Comparison of ENCODE assay signal across 8 cellular contexts in genomic region chr6:37257320-37257633, GRCh38. TPM values are rescaled to one million over a fixed set of nuclear protein-coding genes. Genes with fewer than 3 reads are reported as not detected.
DNase-seq lines count a peak whose midpoint lies in the region; ATAC-seq and TF ChIP-seq lines count a peak whose summit lies in the region.

No MANE protein-coding gene starts in this region.

- no peaks in the 10 kb centered on the region for H3K36me3 ChIP-seq in HUES64 (ENCODE audit: insufficient read depth, low read length)
- H3K36me3 ChIP-seq in iPS-15b (ENCODE audit: control insufficient read depth, insufficient read depth, low read length): no peaks in the 10 kb centered on the region
- no peaks in the 10 kb centered on the region for H3K36me3 ChIP-seq in spleen

- peak overlapping the region; percentile 86 for H3K4me3 Mint-ChIP-seq in activated T-helper 17 cell treated with anti-CD3 and anti-CD28 coated beads, Interleukin-2, amount 50 U/mL, for 72 hours

- H3K9me3 Mint-ChIP-seq in activated T-helper 17 cell treated with anti-CD3 and anti-CD28 coated beads, Interleukin-2, amount 50 U/mL, for 72 hours: no peaks in the 10 kb centered on the region

- H3K27me3 ChIP-seq in HUES64 (ENCODE audit: insufficient read depth, low read length) (no peaks in the 10 kb centered on the region), iPS-15b (ENCODE audit: control insufficient read depth, insufficient read depth, low read length) (peaks cover 8% of the 10 kb centered on the region), spleen (replicated peaks in 1 of 7) (no peaks in the 10 kb centered on the region)

- H3K4me3 ChIP-seq in HUES64 (ENCODE audit: low read length): peak overlapping the region; percentile 87
- peak overlapping the region; percentile 99 for H3K4me3 ChIP-seq in iPS-15b (ENCODE audit: low read depth, low read length)
- peak overlapping the region; percentile 49 to 95 (median 80) for H3K4me3 ChIP-seq in spleen

- H3K27ac ChIP-seq in HUES64 (ENCODE audit: low read depth, low read length) (no peak overlapping the region), spleen (peak overlapping the region; percentile 50 to 94 (median 88))

- no peaks in the 10 kb centered on the region for H3K9me3 ChIP-seq in HUES64 (ENCODE audit: insufficient read depth, low read depth, low read length)
- H3K9me3 ChIP-seq in iPS-15b (ENCODE audit: control insufficient read depth, insufficient read depth, low read length): no peaks in the 10 kb centered on the region
- H3K9me3 ChIP-seq in spleen: no peaks in the 10 kb centered on the region

- H3K27me3 Mint-ChIP-seq in activated T-helper 17 cell treated with anti-CD3 and anti-CD28 coated beads, Interleukin-2, amount 50 U/mL, for 72 hours: peaks cover 4% of the 10 kb centered on the region

- H3K4me1 Mint-ChIP-seq in activated T-helper 17 cell treated with anti-CD3 and anti-CD28 coated beads, Interleukin-2, amount 50 U/mL, for 72 hours: peaks cover 21% of the 10 kb centered on the region

- peaks cover 12% of the 10 kb centered on the region; the same call in 1 of the 2 replicates for H3K4me1 ChIP-seq in HUES64 (ENCODE audit: insufficient read depth, low read length)
- no peaks in the 10 kb centered on the region for H3K4me1 ChIP-seq in iPS-15b (ENCODE audit: control insufficient read depth, insufficient read depth, low read length)
- peaks cover 13 to 53% (median 32%) of the 10 kb centered on the region in 6 donors for H3K4me1 ChIP-seq in spleen

- no peak for TF ChIP-seq POLR2A in spleen (IDR thresholded peaks at IDR 0.05)

- no peak for TF ChIP-seq CTCF in spleen (IDR thresholded peaks at IDR 0.05 in 8 of 11, conservative IDR thresholded peaks at IDR 0.05 in 3 of 11)

- DNase-seq in spleen (no peak), anterior cingulate cortex (lab: John Stamatoyannopoulos, UW) (no peak), germinal center (ENCODE audit: low spot score) (no peak)
- DNase-seq in activated CD4-positive, CD25-positive, alpha-beta regulatory T cell (lab: John Stamatoyannopoulos, UW): no peak

- 1% methylated on average over 9 of the region's 9 CpGs for WGBS in HUES64
- 1 to 3% (median 2%) methylated on average over 9 of the region's 9 CpGs for WGBS in spleen, 5 donors

- H3K9ac ChIP-seq in HUES64 (ENCODE audit: low read depth, low read length) (no peak overlapping the region; the same call in 1 of the 2 replicates), iPS-15b (ENCODE audit: low read depth, low read length) (no peak overlapping the region)

- no peak for ATAC-seq in activated T-helper 17 cell treated with anti-CD3 and anti-CD28 coated beads, Interleukin-2, amount 50 U/mL, for 72 hours (replicated peaks)
- ATAC-seq in GM18520 (IDR thresholded peaks at IDR 0.05; ENCODE audit: unreplicated experiment): no peak

- peaks cover under 1% of the 10 kb centered on the region for H3K36me3 Mint-ChIP-seq in activated T-helper 17 cell treated with anti-CD3 and anti-CD28 coated beads, Interleukin-2, amount 50 U/mL, for 72 hours (ENCODE audit: low read depth)

- peak overlapping the region; percentile 86 for H3K27ac Mint-ChIP-seq in activated T-helper 17 cell treated with anti-CD3 and anti-CD28 coated beads, Interleukin-2, amount 50 U/mL, for 72 hours

- intact Hi-C loops in spleen (cut with DNase I; ENCODE audit: low total_unique reads): no loop called here

RNA-seq across cellular contexts. Expression of gene TBC1D22B, which starts 0.3 kb away (rescaled TPM):
- polyA plus RNA-seq in HUES64 (2013, experiment 1 of 2): 12.2 TPM
- 12.6 TPM for polyA plus RNA-seq in HUES64 (2013, experiment 2 of 2)
- 10 to 100 TPM; 11.4 to 12.2 TPM for total RNA-seq in activated T-helper 17 cell treated with anti-CD3 and anti-CD28 coated beads, Interleukin-2, amount 50 U/mL, for 72 hours
- 10 to 100 TPM in 4 of 7 donors, 1 to 10 TPM in 3; 8.7 to 12.7 (median 10.7) TPM for total RNA-seq in spleen
- 1 to 10 TPM; 4.2 to 6.1 (median 4.7) TPM for polyA plus RNA-seq in spleen

RNA-seq across cellular contexts. Expression of gene TMEM217, which starts 0.7 kb away (rescaled TPM):
- 0.45 TPM for polyA plus RNA-seq in HUES64 (2013, experiment 1 of 2)
- 0.51 TPM for polyA plus RNA-seq in HUES64 (2013, experiment 2 of 2)
- 1 to 10 TPM; 2.5 to 3.5 TPM for total RNA-seq in activated T-helper 17 cell treated with anti-CD3 and anti-CD28 coated beads, Interleukin-2, amount 50 U/mL, for 72 hours
- total RNA-seq in spleen: 1 to 10 TPM in 1 of 7 donors, under 1 TPM in 4, not detected in 2; 0.32 to 2.3 (median 0.84) TPM
- polyA plus RNA-seq in spleen: under 1 TPM; 0.58 to 0.91 (median 0.74) TPM
